8 cellular contexts compared by ENCODE assay signal in the genomic region with DNA sequence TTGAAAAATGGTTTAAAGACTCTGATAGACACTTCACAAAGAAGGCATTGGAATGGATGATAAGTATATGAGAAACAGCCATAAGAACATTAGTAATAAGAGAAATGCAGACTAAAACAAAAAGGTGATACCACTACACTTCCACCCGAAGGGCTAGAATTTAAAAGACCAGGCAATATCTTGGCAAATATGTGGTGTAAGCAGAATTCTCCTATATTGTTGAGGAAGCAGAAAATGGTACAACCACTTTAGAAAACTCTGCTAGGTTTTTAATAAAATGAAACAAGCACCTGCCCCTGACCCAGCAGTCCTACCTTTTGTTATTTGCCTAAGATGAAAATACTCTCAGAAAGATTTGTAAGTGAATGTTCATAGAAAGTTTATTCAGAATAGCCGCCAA.
"Had no signal": no experiment of that assay in that cellular context is flagged by ENCODE, and none has a peak within 500 bp of the region (broad histone marks: within the 10 kb centered on the region; RNA-seq: fewer than 3 reads in every experiment).

No MANE protein-coding gene starts in this region.

- H3K27ac ChIP-seq: KMS-11 had no signal

- H3K4me3 ChIP-seq: GM23338 had no signal

- H3K4me2 ChIP-seq: GM23338, KMS-11 had no signal

- DNase-seq: H9, HCEC 1CT, KBM-7 had no signal

- ATAC-seq: GM23338 had no signal

- H3K9ac ChIP-seq: KMS-11 had no signal

- H2AFZ ChIP-seq: GM23338 had no signal

- FAIRE-seq: H1, H54, HTR-8/SVneo had no signal
